11 cellular contexts compared by ENCODE assay signal in the genomic region with DNA sequence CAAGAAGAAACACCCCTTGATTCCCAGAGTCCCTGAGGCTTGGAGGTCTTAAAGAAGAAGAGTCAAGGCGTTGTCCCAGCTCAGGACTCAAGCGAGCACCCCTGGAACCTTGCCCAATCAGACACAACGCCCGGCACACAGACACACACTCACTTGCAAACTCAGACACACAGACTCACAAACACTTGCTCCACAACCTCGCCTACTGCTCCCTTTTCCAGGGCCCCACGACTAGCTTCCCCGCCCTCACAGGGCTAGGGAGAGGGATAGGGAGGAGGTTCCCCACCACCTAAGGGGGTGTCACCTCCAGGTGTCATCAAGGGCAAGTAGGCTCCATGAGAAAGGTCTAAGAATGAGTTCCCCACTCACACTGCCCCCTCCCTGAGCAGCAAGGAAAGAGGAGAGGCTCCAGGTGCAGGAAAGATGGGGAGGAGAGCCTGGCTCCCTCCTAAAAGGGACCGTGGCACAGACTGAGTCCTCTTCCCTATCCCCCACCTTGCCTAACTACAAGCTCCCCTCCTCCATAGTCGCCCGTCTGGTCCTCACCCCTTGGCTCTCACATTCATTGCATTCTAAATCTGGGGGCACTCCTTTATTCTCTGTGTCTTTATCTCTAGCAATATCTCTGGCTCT. TPM values are rescaled to one million over a fixed set of nuclear protein-coding genes. Genes with fewer than 3 reads are reported as not detected.
DNase-seq lines count a peak whose midpoint lies in the region; ATAC-seq and TF ChIP-seq lines count a peak whose summit lies in the region.
"Had no signal": no experiment of that assay in that cellular context is flagged by ENCODE, and none has a peak within 500 bp of the region (broad histone marks: within the 10 kb centered on the region; RNA-seq: fewer than 3 reads in every experiment).

No MANE protein-coding gene starts in this region.

- H3K36me3 Mint-ChIP-seq in GM23338 (ENCODE audit: low read depth) (no peaks in the 10 kb centered on the region; the same call in 1 of the 3 replicates), mesothelial cell of epicardium (no peaks in the 10 kb centered on the region)
- no peaks in the 10 kb centered on the region for H3K36me3 Mint-ChIP-seq in activated T-helper 17 cell treated with anti-CD3 and anti-CD28 coated beads, Interleukin-2, amount 50 U/mL, for 72 hours (ENCODE audit: low read depth)

- H3K27me3 Mint-ChIP-seq in GM23338 (ENCODE audit: insufficient read depth, low read depth, poor library complexity) (peaks cover 94% of the 10 kb centered on the region), mesothelial cell of epicardium (ENCODE audit: low read depth) (peaks cover 83% of the 10 kb centered on the region)
- peaks cover 23% of the 10 kb centered on the region for H3K27me3 Mint-ChIP-seq in activated T-helper 17 cell treated with anti-CD3 and anti-CD28 coated beads, Interleukin-2, amount 50 U/mL, for 72 hours

- peak overlapping the region; percentile 88 for H3K4me2 ChIP-seq in GM23338

- peaks cover 12% of the 10 kb centered on the region; the same call in 1 of the 2 replicates for H4K20me1 ChIP-seq in GM23338 (replicated peaks; ENCODE audit: insufficient read depth)

- no peaks in the 10 kb centered on the region for H3K9me2 ChIP-seq in GM23338 (ENCODE audit: insufficient read depth)

- H3K27ac ChIP-seq in ACC112 (ENCODE audit: low read depth, low read length) (no peak overlapping the region), GM23338 (ENCODE audit: low read depth) (no peak overlapping the region)

- H3K4me1 Mint-ChIP-seq in GM23338: peaks cover 51% of the 10 kb centered on the region
- H3K4me1 Mint-ChIP-seq in activated T-helper 17 cell treated with anti-CD3 and anti-CD28 coated beads, Interleukin-2, amount 50 U/mL, for 72 hours: peaks cover 17% of the 10 kb centered on the region
- peaks cover 29% of the 10 kb centered on the region for H3K4me1 Mint-ChIP-seq in mesothelial cell of epicardium

- peaks cover 21% of the 10 kb centered on the region; the same call in 1 of the 2 replicates for H3F3A ChIP-seq in GM23338 (replicated peaks; ENCODE audit: low read depth)

- peak overlapping the region; percentile 60 for H3K4me3 Mint-ChIP-seq in GM23338
- peak overlapping the region; percentile 78 for H3K4me3 Mint-ChIP-seq in activated T-helper 17 cell treated with anti-CD3 and anti-CD28 coated beads, Interleukin-2, amount 50 U/mL, for 72 hours
- H3K4me3 Mint-ChIP-seq in mesothelial cell of epicardium: peak overlapping the region; percentile 74

- TF ChIP-seq CTCF in GM23338 (conservative IDR thresholded peaks at IDR 0.05; ENCODE audit: low read depth in 2 of 2) (no peak), mesothelial cell of epicardium (IDR thresholded peaks at IDR 0.05; ENCODE audit: unreplicated experiment) (no peak)

- peak overlapping the region; percentile 41 for H3K4me3 ChIP-seq in ACC112 (ENCODE audit: low read depth, low read length)
- peak overlapping the region; percentile 55 for H3K4me3 ChIP-seq in GM23338

- no peak overlapping the region for H2AFZ ChIP-seq in ACC112 (ENCODE audit: low read length, unreplicated experiment)
- peak overlapping the region; percentile 59; the same call in 1 of the 2 replicates for H2AFZ ChIP-seq in GM23338

- ATAC-seq in GM23338 (peak; percentile 2; the same call in 2 of the 3 replicates), HG02885 (IDR thresholded peaks at IDR 0.05; ENCODE audit: poor library complexity, unreplicated experiment) (no peak), GM18868 (IDR thresholded peaks at IDR 0.05; ENCODE audit: unreplicated experiment) (no peak)
- no peak for ATAC-seq in activated T-helper 17 cell treated with anti-CD3 and anti-CD28 coated beads, Interleukin-2, amount 50 U/mL, for 72 hours (replicated peaks)

- peaks cover 11% of the 10 kb centered on the region for H3K4me1 ChIP-seq in ACC112 (ENCODE audit: control insufficient read depth, insufficient read depth, low read length, unreplicated experiment)
- peaks cover 54% of the 10 kb centered on the region for H3K4me1 ChIP-seq in GM23338 (ENCODE audit: insufficient read depth)

- no peak overlapping the region for H3K27ac Mint-ChIP-seq in GM23338
- H3K27ac Mint-ChIP-seq in activated T-helper 17 cell treated with anti-CD3 and anti-CD28 coated beads, Interleukin-2, amount 50 U/mL, for 72 hours: no peak overlapping the region
- H3K27ac Mint-ChIP-seq in mesothelial cell of epicardium: no peak overlapping the region

- no peaks in the 10 kb centered on the region for H3K36me3 ChIP-seq in ACC112 (ENCODE audit: insufficient read depth, low read length)
- no peaks in the 10 kb centered on the region for H3K36me3 ChIP-seq in GM23338 (ENCODE audit: insufficient read depth)

- DNase-seq in GM23338 (ENCODE audit: low spot score) (peak; percentile 53), mesothelial cell of epicardium (ENCODE audit: low spot score in 2 of 2, unreplicated experiment in 2 of 2) (no peak), amniotic stem cell (lab: John Stamatoyannopoulos, UW) (no peak)
- DNase-seq in stimulated activated CD4-positive, alpha-beta T cell treated with anti-CD3 and anti-CD28 coated beads, Interleukin-4, amount 100 ng/mL, for 4 hours: no peak
- DNase-seq: hippocampal formation had no signal

- H3K27me3 ChIP-seq in ACC112 (ENCODE audit: insufficient read depth, low read length) (peaks cover 51% of the 10 kb centered on the region), GM23338 (ENCODE audit: insufficient read depth) (peaks cover 100% of the 10 kb centered on the region)

- no peaks in the 10 kb centered on the region for H3K79me2 ChIP-seq in ACC112 (ENCODE audit: control insufficient read depth, insufficient read depth, low read length, unreplicated experiment)
- no peaks in the 10 kb centered on the region for H3K79me2 ChIP-seq in GM23338 (replicated peaks; ENCODE audit: insufficient read depth)

- no peaks in the 10 kb centered on the region; the same call in 2 of the 3 replicates for H3K9me3 Mint-ChIP-seq in GM23338
- no peaks in the 10 kb centered on the region for H3K9me3 Mint-ChIP-seq in activated T-helper 17 cell treated with anti-CD3 and anti-CD28 coated beads, Interleukin-2, amount 50 U/mL, for 72 hours
- H3K9me3 Mint-ChIP-seq in mesothelial cell of epicardium: no peaks in the 10 kb centered on the region

TF ChIP-seq in GM23338, 12 proteins besides CTCF, POLR2A, EP300 and RAD21 (continues in another document):
- TF ChIP-seq, protein P1, sequence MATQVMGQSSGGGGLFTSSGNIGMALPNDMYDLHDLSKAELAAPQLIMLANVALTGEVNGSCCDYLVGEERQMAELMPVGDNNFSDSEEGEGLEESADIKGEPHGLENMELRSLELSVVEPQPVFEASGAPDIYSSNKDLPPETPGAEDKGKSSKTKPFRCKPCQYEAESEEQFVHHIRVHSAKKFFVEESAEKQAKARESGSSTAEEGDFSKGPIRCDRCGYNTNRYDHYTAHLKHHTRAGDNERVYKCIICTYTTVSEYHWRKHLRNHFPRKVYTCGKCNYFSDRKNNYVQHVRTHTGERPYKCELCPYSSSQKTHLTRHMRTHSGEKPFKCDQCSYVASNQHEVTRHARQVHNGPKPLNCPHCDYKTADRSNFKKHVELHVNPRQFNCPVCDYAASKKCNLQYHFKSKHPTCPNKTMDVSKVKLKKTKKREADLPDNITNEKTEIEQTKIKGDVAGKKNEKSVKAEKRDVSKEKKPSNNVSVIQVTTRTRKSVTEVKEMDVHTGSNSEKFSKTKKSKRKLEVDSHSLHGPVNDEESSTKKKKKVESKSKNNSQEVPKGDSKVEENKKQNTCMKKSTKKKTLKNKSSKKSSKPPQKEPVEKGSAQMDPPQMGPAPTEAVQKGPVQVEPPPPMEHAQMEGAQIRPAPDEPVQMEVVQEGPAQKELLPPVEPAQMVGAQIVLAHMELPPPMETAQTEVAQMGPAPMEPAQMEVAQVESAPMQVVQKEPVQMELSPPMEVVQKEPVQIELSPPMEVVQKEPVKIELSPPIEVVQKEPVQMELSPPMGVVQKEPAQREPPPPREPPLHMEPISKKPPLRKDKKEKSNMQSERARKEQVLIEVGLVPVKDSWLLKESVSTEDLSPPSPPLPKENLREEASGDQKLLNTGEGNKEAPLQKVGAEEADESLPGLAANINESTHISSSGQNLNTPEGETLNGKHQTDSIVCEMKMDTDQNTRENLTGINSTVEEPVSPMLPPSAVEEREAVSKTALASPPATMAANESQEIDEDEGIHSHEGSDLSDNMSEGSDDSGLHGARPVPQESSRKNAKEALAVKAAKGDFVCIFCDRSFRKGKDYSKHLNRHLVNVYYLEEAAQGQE (IDR thresholded peaks at IDR 0.05; ENCODE audit: unreplicated experiment): no peak
- TF ChIP-seq CREB1 (CRISPR knock-in tag; IDR thresholded peaks at IDR 0.05; ENCODE audit: low read depth) (no peak), STAT1 (IDR thresholded peaks at IDR 0.05; ENCODE audit: unreplicated experiment) (no peak)

RNA-seq across cellular contexts. Expression of a gene that starts 0.7 kb away (rescaled TPM):
- 0.50 TPM in 1 of 2 replicates, not detected in the other for total RNA-seq in GM23338 (2014; rRNA removed; shearing (Covaris generic))
- polyA plus RNA-seq in GM23338 (2016; fragmentation: Nextera tagmentation; extraction: Ambion mirVana): not detected in 2 replicates
- under 1 TPM; 0.22 to 0.29 TPM for total RNA-seq in activated T-helper 17 cell treated with anti-CD3 and anti-CD28 coated beads, Interleukin-2, amount 50 U/mL, for 72 hours
- total RNA-seq in mesothelial cell of epicardium: 0.77 to 1.2 TPM (median 0.98 TPM) in 3 replicates

RNA-seq across cellular contexts. Expression of a gene that starts 7.3 kb away (rescaled TPM):
- not detected in 2 replicates for total RNA-seq in GM23338 (2014; rRNA removed; shearing (Covaris generic))
- polyA plus RNA-seq in GM23338 (2016; fragmentation: Nextera tagmentation; extraction: Ambion mirVana): not detected in 2 replicates
- not detected for total RNA-seq in activated T-helper 17 cell treated with anti-CD3 and anti-CD28 coated beads, Interleukin-2, amount 50 U/mL, for 72 hours
- total RNA-seq in mesothelial cell of epicardium: not detected in 3 replicates
- total RNA-seq: M059J had no signal
- polyA plus RNA-seq: adipose tissue had no signal

RNA-seq across cellular contexts. Expression of a gene that starts 13.5 kb away (rescaled TPM):
- total RNA-seq in GM23338 (2014; rRNA removed; shearing (Covaris generic)): 125 and 130 TPM in 2 replicates
- polyA plus RNA-seq in GM23338 (2016; fragmentation: Nextera tagmentation; extraction: Ambion mirVana): 53.9 and 57.0 TPM in 2 replicates
- total RNA-seq in activated T-helper 17 cell treated with anti-CD3 and anti-CD28 coated beads, Interleukin-2, amount 50 U/mL, for 72 hours: 100 to 1,000 TPM in 1 of 2 donors, 10 to 100 TPM in 1; 84.1 to 128 TPM
- total RNA-seq in mesothelial cell of epicardium: 123 to 125 TPM (median 125 TPM) in 3 replicates

RNA-seq across cellular contexts. Expression of a gene that starts 28.4 kb away (rescaled TPM):
- total RNA-seq in GM23338 (2014; rRNA removed; shearing (Covaris generic)): 0.04 and 0.10 TPM in 2 replicates
- polyA plus RNA-seq in GM23338 (2016; fragmentation: Nextera tagmentation; extraction: Ambion mirVana): 0.12 TPM in 1 of 2 replicates, not detected in the other
- 1 to 10 TPM in 1 of 2 donors, under 1 TPM in 1; 0.32 to 1.5 TPM for total RNA-seq in activated T-helper 17 cell treated with anti-CD3 and anti-CD28 coated beads, Interleukin-2, amount 50 U/mL, for 72 hours
- 0.27 to 0.36 TPM (median 0.29 TPM) in 3 replicates for total RNA-seq in mesothelial cell of epicardium
- total RNA-seq: M059J had no signal

RNA-seq across cellular contexts. Expression of a gene that starts 45.5 kb away (rescaled TPM):
- total RNA-seq in GM23338 (2014; rRNA removed; shearing (Covaris generic)): 29.5 and 45.0 TPM in 2 replicates
- polyA plus RNA-seq in GM23338 (2016; fragmentation: Nextera tagmentation; extraction: Ambion mirVana): 94.9 and 97.2 TPM in 2 replicates
- total RNA-seq in activated T-helper 17 cell treated with anti-CD3 and anti-CD28 coated beads, Interleukin-2, amount 50 U/mL, for 72 hours: 100 to 1,000 TPM in 1 of 2 donors, 10 to 100 TPM in 1; 55.0 to 100 TPM
- total RNA-seq in mesothelial cell of epicardium: 30.5 to 34.7 TPM (median 33.7 TPM) in 3 replicates
